In the genomic region with DNA sequence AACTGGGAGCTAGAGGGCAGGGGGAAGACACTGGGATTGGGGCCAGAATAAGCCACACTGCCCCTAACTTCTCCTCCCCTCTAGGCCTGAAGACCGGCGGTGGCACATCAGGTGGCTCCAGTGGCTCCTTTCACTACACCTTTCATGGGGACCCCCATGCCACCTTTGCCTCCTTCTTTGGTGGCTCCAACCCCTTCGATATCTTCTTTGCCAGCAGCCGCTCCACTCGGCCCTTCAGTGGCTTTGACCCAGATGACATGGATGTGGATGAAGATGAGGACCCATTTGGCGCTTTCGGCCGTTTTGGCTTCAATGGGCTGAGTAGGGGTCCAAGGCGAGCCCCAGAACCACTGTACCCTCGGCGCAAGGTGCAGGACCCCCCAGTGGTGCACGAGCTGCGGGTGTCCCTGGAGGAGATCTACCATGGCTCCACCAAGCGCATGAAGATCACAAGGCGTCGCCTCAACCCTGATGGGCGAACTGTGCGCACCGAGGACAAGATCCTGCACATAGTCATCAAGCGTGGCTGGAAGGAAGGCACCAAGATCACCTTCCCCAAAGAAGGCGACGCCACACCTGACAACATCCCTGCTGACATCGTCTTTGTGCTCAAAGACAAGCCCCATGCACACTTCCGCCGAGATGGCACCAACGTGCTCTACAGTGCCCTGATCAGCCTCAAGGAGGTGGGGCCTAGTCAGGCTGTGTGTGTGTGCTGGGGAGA, we compare ENCODE assay signal across 20 cellular contexts. TPM values are rescaled to one million over a fixed set of nuclear protein-coding genes. Genes with fewer than 3 reads are reported as not detected.
DNase-seq lines count a peak whose midpoint lies in the region; ATAC-seq and TF ChIP-seq lines count a peak whose summit lies in the region.
"Had no signal": no experiment of that assay in that cellular context is flagged by ENCODE, and none has a peak within 500 bp of the region (broad histone marks: within the 10 kb centered on the region; RNA-seq: fewer than 3 reads in every experiment).

No MANE protein-coding gene starts in this region.

- TF ChIP-seq POLR2A in sigmoid colon (IDR thresholded peaks at IDR 0.05) (no peak), GM18505 (IDR thresholded peaks at IDR 0.05; ENCODE audit: borderline replicate concordance, extremely low read depth, insufficient read depth, insufficient read length) (no peak)

- intact Hi-C loops in left cardiac atrium (cut with DNase I), result loop anchor here in 1 of 2 donors (10.0 kb wide), 1 partner anchor 78 kb away; a partner anchor contains a TSS
- intact Hi-C loops in sigmoid colon (cut with DNase I), result loop anchor here (10.0 kb wide), 3 partner anchors 488 to 1258 kb away; a partner anchor contains a TSS

- H3K4me3 ChIP-seq in right atrium auricular region, result no peak overlapping the region
- no peak overlapping the region for H3K4me3 ChIP-seq in esophagus (ENCODE audit: low read depth in 1 of 2, low read length in 2 of 2)
- H3K4me3 ChIP-seq in sigmoid colon, result no peak overlapping the region
- H3K4me3 ChIP-seq: colonic mucosa, MG63, upper lobe of left lung had no signal

- H3K27ac ChIP-seq in right atrium auricular region (peak overlapping the region; percentile 99 to 100), esophagus (ENCODE audit: low read depth in 2 of 2, low read length in 1 of 2) (peak overlapping the region; percentile 53 to 79), sigmoid colon (peak overlapping the region in 3 of 4 donors; percentile 95 to 100 (median 98)), foreskin keratinocyte (no peak overlapping the region)
- H3K27ac ChIP-seq: colonic mucosa had no signal

- H3K9me3 ChIP-seq in right atrium auricular region (no peaks in the 10 kb centered on the region), esophagus (ENCODE audit: control insufficient read depth in 2 of 2, insufficient read depth in 1 of 2, low read depth in 1 of 2, low read length in 1 of 2) (no peaks in the 10 kb centered on the region), sigmoid colon (no peaks in the 10 kb centered on the region)
- H3K9me3 ChIP-seq: colonic mucosa, MG63, upper lobe of left lung had no signal

- H3K27me3 ChIP-seq in right atrium auricular region, result no peaks in the 10 kb centered on the region
- no peaks in the 10 kb centered on the region for H3K27me3 ChIP-seq in esophagus (ENCODE audit: control insufficient read depth in 1 of 2, insufficient read depth in 2 of 2, low read length in 2 of 2)
- no peaks in the 10 kb centered on the region for H3K27me3 ChIP-seq in sigmoid colon
- no peaks in the 10 kb centered on the region for H3K27me3 ChIP-seq in foreskin keratinocyte
- H3K27me3 ChIP-seq: colonic mucosa, MG63, upper lobe of left lung had no signal

- TF ChIP-seq EP300 in sigmoid colon (IDR thresholded peaks at IDR 0.05), result no peak

- ATAC-seq in left cardiac atrium (no peak), foreskin keratinocyte (no peak), GM18505 (IDR thresholded peaks at IDR 0.05; ENCODE audit: unreplicated experiment) (no peak)
- ATAC-seq: activated T-cell treated with anti-CD3 and anti-CD28 coated beads, Interleukin-2, amount 50 U/mL, for 72 hours; esophagus mucosa; naive thymus-derived CD4-positive, alpha-beta T cell had no signal

- H3K4me1 ChIP-seq in right atrium auricular region (peaks cover 3 to 59% of the 10 kb centered on the region in 2 donors), esophagus (ENCODE audit: control insufficient read depth in 2 of 2, insufficient read depth in 2 of 2, low read length in 1 of 2) (peaks cover 9 to 19% of the 10 kb centered on the region in 2 donors), sigmoid colon (peaks cover 0 to 65% (median 59%) of the 10 kb centered on the region in 4 donors), foreskin keratinocyte (peaks cover 19% of the 10 kb centered on the region)
- H3K4me1 ChIP-seq: colonic mucosa had no signal

- 97% methylated on average over 26 of the region's 26 CpGs for WGBS in esophagus, 2 donors
- 97% methylated on average over 26 of the region's 26 CpGs for WGBS in sigmoid colon, 2 donors

- H3K36me3 ChIP-seq in right atrium auricular region, result peaks cover 20% of the 10 kb centered on the region
- peaks cover 0 to 4% of the 10 kb centered on the region in 2 donors for H3K36me3 ChIP-seq in esophagus (ENCODE audit: control insufficient read depth in 2 of 2, insufficient read depth in 2 of 2, low read length in 1 of 2)
- peaks cover 10 to 26% (median 18%) of the 10 kb centered on the region in 4 donors for H3K36me3 ChIP-seq in sigmoid colon
- H3K36me3 ChIP-seq: colonic mucosa, MG63 had no signal

- DNase-seq in right atrium auricular region (ENCODE audit: low spot score) (peak; percentile 57), left cardiac atrium (no peak), sigmoid colon (no peak), foreskin keratinocyte (no peak), OCI-M2 (lab: John Stamatoyannopoulos, UW; ENCODE audit: unreplicated experiment) (no peak)
- DNase-seq in activated effector memory CD4-positive, alpha-beta T cell treated with Interleukin-2 at 50 U/mL for 16 hours, result no peak
- DNase-seq: activated CD4-positive, alpha-beta memory T cell treated with anti-CD3 and anti-CD28 coated beads, Interleukin-2, amount 10 ng/mL, durations not matched to agents 7 days and 5 days; activated T-cell treated with anti-CD3 and anti-CD28 coated beads, Interleukin-2, amount 50 U/mL, for 72 hours; amygdala; colonic mucosa; HCEC 1CT; MG63; naive thymus-derived CD4-positive, alpha-beta T cell; NCI-H187 treated with DMSO at 0.1 percent for 48 hours; NCI-H510A had no signal

- TF ChIP-seq CTCF in right atrium auricular region (IDR thresholded peaks at IDR 0.05) (no peak), sigmoid colon (IDR thresholded peaks at IDR 0.05) (no peak), foreskin keratinocyte (conservative IDR thresholded peaks at IDR 0.05) (no peak)

RNA-seq across cellular contexts. Expression of a gene that starts 6.8 kb away (rescaled TPM):
- total RNA-seq in right atrium auricular region (10 to 100 TPM; 34.9 to 82.4 TPM), left cardiac atrium (10 to 100 TPM; 31.2 to 67.7 TPM), sigmoid colon (10 to 100 TPM; 27.8 to 58.7 (median 56.2) TPM), foreskin keratinocyte (11.6 and 12.9 TPM in 2 replicates)
- polyA plus RNA-seq in esophagus (1 to 10 TPM; 4.2 to 8.9 TPM), sigmoid colon (1 to 10 TPM in 2 of 3 donors, under 1 TPM in 1; 0.92 to 7.1 (median 2.4) TPM), foreskin keratinocyte (10.4 and 10.6 TPM in 2 replicates)

RNA-seq across cellular contexts. Expression of a gene that starts 38.3 kb away (rescaled TPM):
- total RNA-seq in right atrium auricular region (under 1 TPM in 1 of 2 donors, not detected in 1; 0.67 TPM), left cardiac atrium (under 1 TPM; 0.32 to 0.47 TPM), sigmoid colon (1 to 10 TPM in 2 of 4 donors, under 1 TPM in 2; 0.66 to 2.2 (median 0.87) TPM), foreskin keratinocyte (0.11 and 0.54 TPM in 2 replicates)
- polyA plus RNA-seq in esophagus (under 1 TPM; 0.04 to 0.07 TPM), sigmoid colon (under 1 TPM in 2 of 3 donors, not detected in 1; under 0.01 to 0.60 TPM), foreskin keratinocyte (0.04 and 0.06 TPM in 2 replicates)
- total RNA-seq: activated CD4-positive, alpha-beta memory T cell treated with anti-CD3 and anti-CD28 coated beads, Interleukin-2, amount 10 ng/mL, durations not matched to agents 7 days and 5 days; left lobe of liver; naive thymus-derived CD4-positive, alpha-beta T cell had no signal
- polyA plus RNA-seq: naive thymus-derived CD4-positive, alpha-beta T cell had no signal
